16 cellular contexts compared by ENCODE assay signal in genomic region chr15:74392402-74392876, GRCh38. TPM values are rescaled to one million over a fixed set of nuclear protein-coding genes. Genes with fewer than 3 reads are reported as not detected.
A peak's percentile ranks its signal among the peaks of the same experiment; 100 is the strongest.
DNase-seq lines count a peak whose midpoint lies in the region; TF ChIP-seq lines count a peak whose summit lies in the region.
"Had no signal": no experiment of that assay in that cellular context is flagged by ENCODE, and none has a peak within 500 bp of the region (broad histone marks: within the 10 kb centered on the region; RNA-seq: fewer than 3 reads in every experiment).

No MANE protein-coding gene starts in this region.

- H3K9me3 Mint-ChIP-seq in CD8-positive, alpha-beta memory T cell = no peaks in the 10 kb centered on the region
- no peaks in the 10 kb centered on the region for H3K9me3 Mint-ChIP-seq in dendritic cell treated with granulocyte-macrophage colony-stimulating factor and Interleukin-4, amounts not matched to agents 40 ng/mL and 50 ng/mL, for 4 days
- no peaks in the 10 kb centered on the region for H3K9me3 Mint-ChIP-seq in neural progenitor cell
- H3K9me3 Mint-ChIP-seq in glutamatergic neuron (ENCODE audit: unreplicated experiment) = peaks cover 5% of the 10 kb centered on the region
- H3K9me3 Mint-ChIP-seq: WTC11 had no signal

- no peak for TF ChIP-seq CTCF in Loucy (conservative IDR thresholded peaks at IDR 0.05; ENCODE audit: low read length)
- no peak for TF ChIP-seq CTCF in neural progenitor cell (IDR thresholded peaks at IDR 0.05)
- TF ChIP-seq CTCF in glutamatergic neuron (IDR thresholded peaks at IDR 0.05; ENCODE audit: partially characterized antibody, unreplicated experiment) = no peak

- no peaks in the 10 kb centered on the region for H3K9me3 ChIP-seq in CD8-positive, alpha-beta memory T cell (ENCODE audit: low read length)
- H3K9me3 ChIP-seq in Loucy (ENCODE audit: insufficient read depth, low read depth, low read length) = no peaks in the 10 kb centered on the region
- no peaks in the 10 kb centered on the region for H3K9me3 ChIP-seq in neural progenitor cell (ENCODE audit: low read depth)
- H3K9me3 ChIP-seq: gastroesophageal sphincter, left ventricle myocardium inferior, pancreas, stomach had no signal

- CTCF ChIA-PET in CD8-positive, alpha-beta memory T cell (lab: Charles Lee) = interaction anchor here (0.7 to 1.7 kb wide), 3 partner anchors 10 to 49 kb away, joined by 3 to 6 read pairs (median 3); no protein-coding TSS in a partner anchor

- H2AFZ ChIP-seq in Loucy (ENCODE audit: low read length) = 0 out of 2 replicates have a peak overlapping the region, but pooled peaks have one; percentile 24
- no peak overlapping the region for H2AFZ ChIP-seq in neural progenitor cell (replicated peaks)

- POLR2A ChIA-PET in CD8-positive, alpha-beta memory T cell (lab: Charles Lee) = no interaction called here

- DNase-seq in CD8-positive, alpha-beta memory T cell = no peak
- no peak for DNase-seq in neural progenitor cell (ENCODE audit: low spot score)
- no peak for DNase-seq in AML-193 (lab: John Stamatoyannopoulos, UW)
- DNase-seq in retina = no peak
- DNase-seq in glutamatergic neuron = no peak
- DNase-seq in NCI-H524 (lab: John Stamatoyannopoulos, UW) = no peak
- DNase-seq: activated gamma-delta T cell; left ventricle myocardium inferior; NCI-H526 treated with DMSO at 0.1 percent for 48 hours; pancreas; stimulated activated CD4-positive, alpha-beta T cell treated with anti-CD3 and anti-CD28 coated beads, Interleukin-2, amount 100 ng/mL, for 24 hours; stomach had no signal

- intact Hi-C loops in dendritic cell treated with granulocyte-macrophage colony-stimulating factor and Interleukin-4, amounts not matched to agents 40 ng/mL and 50 ng/mL, for 4 days (cut with micrococcal nuclease) = no loop called here

- H3K4me1 ChIP-seq in CD8-positive, alpha-beta memory T cell (ENCODE audit: insufficient read depth, low read length) = peaks cover 6% of the 10 kb centered on the region
- H3K4me1 ChIP-seq in Loucy (ENCODE audit: insufficient read depth, low read length, poor library complexity, severe bottlenecking) (peaks cover 66% of the 10 kb centered on the region), neural progenitor cell (no peaks in the 10 kb centered on the region)
- H3K4me1 ChIP-seq: gastroesophageal sphincter, pancreas had no signal

- H3K4me2 ChIP-seq in Loucy (ENCODE audit: low read depth, low read length, poor library complexity, severe bottlenecking) (peak overlapping the region; percentile 52), neural progenitor cell (no peak overlapping the region)

- no peaks in the 10 kb centered on the region for H3K9me2 ChIP-seq in Loucy (replicated peaks; ENCODE audit: low read depth, low read length)

- no peak overlapping the region for H3K4me3 ChIP-seq in CD8-positive, alpha-beta memory T cell (ENCODE audit: low read length)
- H3K4me3 ChIP-seq in Loucy (ENCODE audit: low read length, poor library complexity, severe bottlenecking) (no peak overlapping the region), neural progenitor cell (no peak overlapping the region)
- H3K4me3 ChIP-seq: gastroesophageal sphincter, left ventricle myocardium inferior, pancreas, stomach had no signal

- H3K79me2 ChIP-seq in Loucy (ENCODE audit: insufficient read depth, low read length) (no peaks in the 10 kb centered on the region), neural progenitor cell (ENCODE audit: low read depth) (no peaks in the 10 kb centered on the region)

- no peaks in the 10 kb centered on the region for H3K27me3 ChIP-seq in CD8-positive, alpha-beta memory T cell (ENCODE audit: insufficient read depth, low read length, poor library complexity, severe bottlenecking)
- no peaks in the 10 kb centered on the region for H3K27me3 ChIP-seq in Loucy (ENCODE audit: insufficient read depth, low read length, poor library complexity, severe bottlenecking)
- H3K27me3 ChIP-seq in neural progenitor cell = no peaks in the 10 kb centered on the region
- H3K27me3 ChIP-seq: gastroesophageal sphincter, pancreas, stomach had no signal

- H3K27ac Mint-ChIP-seq in CD8-positive, alpha-beta memory T cell = peak overlapping the region in 2 of 8 donors; percentile 23 to 68
- H3K27ac Mint-ChIP-seq in dendritic cell treated with granulocyte-macrophage colony-stimulating factor and Interleukin-4, amounts not matched to agents 40 ng/mL and 50 ng/mL, for 4 days = peak overlapping the region; percentile 66
- H3K27ac Mint-ChIP-seq in neural progenitor cell (peak overlapping the region; percentile 42), glutamatergic neuron (ENCODE audit: unreplicated experiment) (no peak overlapping the region)
- H3K27ac Mint-ChIP-seq: WTC11 had no signal

- no peak overlapping the region for H3K4me3 Mint-ChIP-seq in CD8-positive, alpha-beta memory T cell
- H3K4me3 Mint-ChIP-seq in dendritic cell treated with granulocyte-macrophage colony-stimulating factor and Interleukin-4, amounts not matched to agents 40 ng/mL and 50 ng/mL, for 4 days = peak overlapping the region; percentile 1
- peak overlapping the region; percentile 17 for H3K4me3 Mint-ChIP-seq in neural progenitor cell
- no peak overlapping the region for H3K4me3 Mint-ChIP-seq in glutamatergic neuron (ENCODE audit: unreplicated experiment)
- H3K4me3 Mint-ChIP-seq: WTC11 had no signal

- H3K27ac ChIP-seq in CD8-positive, alpha-beta memory T cell (ENCODE audit: low read depth, low read length) = peak overlapping the region; percentile 81
- H3K27ac ChIP-seq in neural progenitor cell = no peak overlapping the region
- H3K27ac ChIP-seq: left ventricle myocardium inferior, pancreas, stomach had no signal

- H3F3A ChIP-seq in Loucy (ENCODE audit: low read depth) (no peaks in the 10 kb centered on the region; the same call in 1 of the 2 replicates), neural progenitor cell (ENCODE audit: low read depth) (no peaks in the 10 kb centered on the region)

- peaks cover 0 to 3% of the 10 kb centered on the region in 2 donors for H3K27me3 Mint-ChIP-seq in CD8-positive, alpha-beta memory T cell
- H3K27me3 Mint-ChIP-seq in dendritic cell treated with granulocyte-macrophage colony-stimulating factor and Interleukin-4, amounts not matched to agents 40 ng/mL and 50 ng/mL, for 4 days = peaks cover 49% of the 10 kb centered on the region
- peaks cover 8% of the 10 kb centered on the region for H3K27me3 Mint-ChIP-seq in neural progenitor cell (ENCODE audit: insufficient read depth, low read depth)
- H3K27me3 Mint-ChIP-seq in glutamatergic neuron (ENCODE audit: unreplicated experiment) = peaks cover 4% of the 10 kb centered on the region

- peak overlapping the region; percentile 48 for H3K9ac ChIP-seq in Loucy (ENCODE audit: low read depth, low read length, poor library complexity, severe bottlenecking)
- no peak overlapping the region for H3K9ac ChIP-seq in neural progenitor cell

- H4K20me1 ChIP-seq in Loucy (ENCODE audit: insufficient read depth, low read length, poor library complexity, severe bottlenecking) = no peaks in the 10 kb centered on the region
- H4K20me1 ChIP-seq in neural progenitor cell (ENCODE audit: low read depth) = no peaks in the 10 kb centered on the region

- H3K36me3 Mint-ChIP-seq in CD8-positive, alpha-beta memory T cell = no peaks in the 10 kb centered on the region
- no peaks in the 10 kb centered on the region for H3K36me3 Mint-ChIP-seq in dendritic cell treated with granulocyte-macrophage colony-stimulating factor and Interleukin-4, amounts not matched to agents 40 ng/mL and 50 ng/mL, for 4 days (ENCODE audit: low read depth)
- H3K36me3 Mint-ChIP-seq in neural progenitor cell (no peaks in the 10 kb centered on the region), glutamatergic neuron (ENCODE audit: unreplicated experiment) (no peaks in the 10 kb centered on the region)
- H3K36me3 Mint-ChIP-seq: WTC11 had no signal

- no peaks in the 10 kb centered on the region for H3K36me3 ChIP-seq in CD8-positive, alpha-beta memory T cell (ENCODE audit: insufficient read depth, low read length)
- H3K36me3 ChIP-seq in Loucy (ENCODE audit: insufficient read depth, low read length) (no peaks in the 10 kb centered on the region), neural progenitor cell (no peaks in the 10 kb centered on the region)
- H3K36me3 ChIP-seq: gastroesophageal sphincter, left ventricle myocardium inferior, pancreas, stomach had no signal

- H3K4me1 Mint-ChIP-seq in CD8-positive, alpha-beta memory T cell = peaks cover 16 to 48% (median 21%) of the 10 kb centered on the region in 3 donors
- peaks cover 71% of the 10 kb centered on the region for H3K4me1 Mint-ChIP-seq in dendritic cell treated with granulocyte-macrophage colony-stimulating factor and Interleukin-4, amounts not matched to agents 40 ng/mL and 50 ng/mL, for 4 days (ENCODE audit: low read depth)
- peaks cover 28% of the 10 kb centered on the region for H3K4me1 Mint-ChIP-seq in neural progenitor cell
- H3K4me1 Mint-ChIP-seq in glutamatergic neuron (ENCODE audit: low read depth, unreplicated experiment) = peaks cover 13% of the 10 kb centered on the region

RNA-seq across cellular contexts. Expression of gene CYP11A1, which starts 25.0 kb away (rescaled TPM):
- not detected for total RNA-seq in CD8-positive, alpha-beta memory T cell
- polyA plus RNA-seq in CD8-positive, alpha-beta memory T cell = not detected
- total RNA-seq in neural progenitor cell (ENCODE audit: low replicate concordance) (0.99 and 1.1 TPM in 2 replicates), glutamatergic neuron (ENCODE audit: unreplicated experiment) (not detected)

RNA-seq across cellular contexts. Expression of gene SEMA7A, which starts 41.3 kb away (rescaled TPM):
- total RNA-seq in CD8-positive, alpha-beta memory T cell = 10 to 100 TPM; 71.2 to 72.5 TPM
- 1.9 TPM for polyA plus RNA-seq in CD8-positive, alpha-beta memory T cell
- total RNA-seq in neural progenitor cell (ENCODE audit: low replicate concordance) (3.5 and 11.7 TPM in 2 replicates), glutamatergic neuron (ENCODE audit: unreplicated experiment) (16.2 TPM)

Comparison
In these comparisons a context has a peak if more than half of its experiments do, and no peak if none do; other contexts are left out.
1. H3K4me3 Mint-ChIP-seq: peak in dendritic cell treated with granulocyte-macrophage colony-stimulating factor and Interleukin-4, amounts not matched to agents 40 ng/mL and 50 ng/mL, for 4 days (single experiment) and neural progenitor cell (single experiment); none in CD8-positive, alpha-beta memory T cell (0 of 7) and glutamatergic neuron (single experiment).